1 cellular context compared by ENCODE assay signal in the genomic region with DNA sequence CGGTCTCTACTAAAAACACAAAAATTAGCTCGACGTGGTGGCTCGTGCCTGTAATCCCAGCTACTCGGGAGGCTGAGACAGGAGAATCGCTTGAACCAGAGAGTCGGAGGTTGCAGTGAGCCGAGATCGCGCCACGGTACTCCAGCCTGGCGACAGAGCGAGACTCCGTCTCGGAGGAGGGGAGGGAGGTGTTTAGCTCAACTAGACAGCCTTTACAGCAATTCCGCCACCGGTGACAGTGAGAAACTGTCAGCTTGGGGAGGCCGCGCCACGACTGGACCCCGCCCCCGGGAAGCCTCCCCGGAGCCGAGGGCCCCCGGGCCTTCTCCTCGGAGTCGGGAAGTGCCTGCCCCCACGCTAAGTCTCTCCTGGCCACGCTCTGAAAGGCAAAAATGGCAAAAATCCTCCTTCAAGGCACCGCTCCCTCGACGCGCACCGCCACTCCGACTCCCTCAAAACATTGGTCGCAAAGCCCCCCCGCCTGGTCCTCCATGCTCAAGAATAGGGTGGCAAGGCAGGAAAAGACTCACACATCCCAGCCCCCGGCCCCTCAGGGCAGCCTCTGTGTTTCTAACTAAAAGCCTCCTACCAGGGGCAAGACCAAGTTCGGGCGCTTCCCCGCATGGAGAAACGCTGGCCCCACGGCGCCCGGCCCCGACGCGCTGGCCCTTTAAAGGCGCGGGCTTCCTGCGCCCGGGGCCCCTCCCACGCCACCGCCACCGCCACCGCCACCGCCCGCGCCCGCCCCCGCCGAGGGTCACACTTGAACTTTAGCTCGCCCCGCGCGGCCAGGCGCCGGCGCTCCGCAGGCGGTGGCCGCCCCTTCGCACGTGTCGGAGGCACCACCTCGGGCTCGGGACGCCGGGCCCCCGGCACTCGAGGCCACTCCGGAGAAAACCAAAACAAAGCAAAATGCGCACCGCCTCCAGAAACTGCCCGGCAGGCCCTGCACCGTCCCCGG.
TF ChIP-seq lines count a peak whose summit lies in the region.

No MANE protein-coding gene starts in this region.

TF ChIP-seq in K562, 482 proteins besides CTCF, POLR2A, EP300 and RAD21 (continued from another document):
- TF ChIP-seq UBTF (IDR thresholded peaks at IDR 0.05; ENCODE audit: borderline replicate concordance in 1 of 2, low read depth in 2 of 2, low read length in 2 of 2) (0 out of 4 replicates have a peak, but pooled peaks of 1 of the 2 experiments have one; percentile 34), FOXP1 (CRISPR knock-in tag; IDR thresholded peaks at IDR 0.05) (0 out of 2 replicates have a peak, but pooled peaks have one; percentile 25), ZFX (CRISPR knock-in tag; IDR thresholded peaks at IDR 0.05) (peak; percentile 30; the same call in 1 of the 2 replicates), RBFOX2 (IDR thresholded peaks at IDR 0.05; ENCODE audit: low read depth, low read length) (peak; percentile 55; the same call in 1 of the 2 replicates), ZNF431 (CRISPR knock-in tag; IDR thresholded peaks at IDR 0.05) (no peak), PHF8 (IDR thresholded peaks at IDR 0.05; ENCODE audit: borderline replicate concordance, low read length) (peak; percentile 24; the same call in 1 of the 2 replicates), GATA2 (CRISPR knock-in tag; IDR thresholded peaks at IDR 0.05) (no peak), MYC (IDR thresholded peaks at IDR 0.05; ENCODE audit: low read depth, low read length) (no peak), MYC (CRISPR knock-in tag; IDR thresholded peaks at IDR 0.05; ENCODE audit: borderline replicate concordance, low read depth) (no peak), HNRNPLL (IDR thresholded peaks at IDR 0.05; ENCODE audit: low read depth, low read length, poor library complexity, severe bottlenecking) (peak; percentile 15), ARID4B (CRISPR knock-in tag; IDR thresholded peaks at IDR 0.05) (0 out of 2 replicates have a peak, but pooled peaks have one; percentile 3), ZFP91 (CRISPR knock-in tag; IDR thresholded peaks at IDR 0.05) (peak; percentile 85), HDAC8 (tag; IDR thresholded peaks at IDR 0.05) (no peak), ID3 (CRISPR knock-in tag; IDR thresholded peaks at IDR 0.05) (no peak), ID3 (tag; IDR thresholded peaks at IDR 0.05) (peak; percentile 19; the same call in 1 of the 2 replicates), FOXA1 (IDR thresholded peaks at IDR 0.05; ENCODE audit: borderline replicate concordance) (no peak), FUS (optimal IDR thresholded peaks at IDR 0.05; ENCODE audit: low read depth, low read length) (no peak), E2F8 (IDR thresholded peaks at IDR 0.05; ENCODE audit: low read depth, partially characterized antibody) (no peak), ZNF740 (CRISPR knock-in tag; IDR thresholded peaks at IDR 0.05) (peak; percentile 74), ZNF740 (tag; IDR thresholded peaks at IDR 0.05) (no peak), ZBTB1 (CRISPR knock-in tag; IDR thresholded peaks at IDR 0.05; ENCODE audit: borderline replicate concordance, low read depth) (peak; percentile 90), HNRNPK (IDR thresholded peaks at IDR 0.05; ENCODE audit: low read depth, low read length, poor library complexity, severe bottlenecking) (no peak), VEZF1 (CRISPR knock-in tag; IDR thresholded peaks at IDR 0.05) (peak; percentile 47; the same call in 1 of the 2 replicates), ATF1 (CRISPR knock-in tag; IDR thresholded peaks at IDR 0.05) (no peak), ATF1 (tag; IDR thresholded peaks at IDR 0.05) (no peak), E2F6 (IDR thresholded peaks at IDR 0.05; ENCODE audit: borderline replicate concordance in 1 of 2, extremely low read depth in 1 of 2, insufficient read depth in 1 of 2, insufficient read length in 1 of 2, low read depth in 1 of 2, low read length in 1 of 2, poor library complexity in 1 of 2, severe bottlenecking in 1 of 2) (peak; percentile 59 to 95), POLR2G (IDR thresholded peaks at IDR 0.05; ENCODE audit: low read depth, low read length) (peak; percentile 48)
- TF ChIP-seq, protein P1, sequence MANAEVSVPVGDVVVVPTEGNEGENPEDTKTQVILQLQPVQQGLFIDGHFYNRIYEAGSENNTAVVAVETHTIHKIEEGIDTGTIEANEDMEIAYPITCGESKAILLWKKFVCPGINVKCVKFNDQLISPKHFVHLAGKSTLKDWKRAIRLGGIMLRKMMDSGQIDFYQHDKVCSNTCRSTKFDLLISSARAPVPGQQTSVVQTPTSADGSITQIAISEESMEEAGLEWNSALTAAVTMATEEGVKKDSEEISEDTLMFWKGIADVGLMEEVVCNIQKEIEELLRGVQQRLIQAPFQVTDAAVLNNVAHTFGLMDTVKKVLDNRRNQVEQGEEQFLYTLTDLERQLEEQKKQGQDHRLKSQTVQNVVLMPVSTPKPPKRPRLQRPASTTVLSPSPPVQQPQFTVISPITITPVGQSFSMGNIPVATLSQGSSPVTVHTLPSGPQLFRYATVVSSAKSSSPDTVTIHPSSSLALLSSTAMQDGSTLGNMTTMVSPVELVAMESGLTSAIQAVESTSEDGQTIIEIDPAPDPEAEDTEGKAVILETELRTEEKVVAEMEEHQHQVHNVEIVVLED (CRISPR knock-in tag; IDR thresholded peaks at IDR 0.05), result no peak
- TF ChIP-seq, protein P2, sequence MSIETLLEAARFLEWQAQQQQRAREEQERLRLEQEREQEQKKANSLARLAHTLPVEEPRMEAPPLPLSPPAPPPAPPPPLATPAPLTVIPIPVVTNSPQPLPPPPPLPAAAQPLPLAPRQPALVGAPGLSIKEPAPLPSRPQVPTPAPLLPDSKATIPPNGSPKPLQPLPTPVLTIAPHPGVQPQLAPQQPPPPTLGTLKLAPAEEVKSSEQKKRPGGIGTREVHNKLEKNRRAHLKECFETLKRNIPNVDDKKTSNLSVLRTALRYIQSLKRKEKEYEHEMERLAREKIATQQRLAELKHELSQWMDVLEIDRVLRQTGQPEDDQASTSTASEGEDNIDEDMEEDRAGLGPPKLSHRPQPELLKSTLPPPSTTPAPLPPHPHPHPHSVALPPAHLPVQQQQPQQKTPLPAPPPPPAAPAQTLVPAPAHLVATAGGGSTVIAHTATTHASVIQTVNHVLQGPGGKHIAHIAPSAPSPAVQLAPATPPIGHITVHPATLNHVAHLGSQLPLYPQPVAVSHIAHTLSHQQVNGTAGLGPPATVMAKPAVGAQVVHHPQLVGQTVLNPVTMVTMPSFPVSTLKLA (conservative IDR thresholded peaks at IDR 0.05), result no peak
- TF ChIP-seq, protein P3, sequence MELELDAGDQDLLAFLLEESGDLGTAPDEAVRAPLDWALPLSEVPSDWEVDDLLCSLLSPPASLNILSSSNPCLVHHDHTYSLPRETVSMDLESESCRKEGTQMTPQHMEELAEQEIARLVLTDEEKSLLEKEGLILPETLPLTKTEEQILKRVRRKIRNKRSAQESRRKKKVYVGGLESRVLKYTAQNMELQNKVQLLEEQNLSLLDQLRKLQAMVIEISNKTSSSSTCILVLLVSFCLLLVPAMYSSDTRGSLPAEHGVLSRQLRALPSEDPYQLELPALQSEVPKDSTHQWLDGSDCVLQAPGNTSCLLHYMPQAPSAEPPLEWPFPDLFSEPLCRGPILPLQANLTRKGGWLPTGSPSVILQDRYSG (tag; conservative IDR thresholded peaks at IDR 0.05; ENCODE audit: low read depth), result no peak
